Comparison of ENCODE assay signal across 10 cellular contexts in the genomic region with DNA sequence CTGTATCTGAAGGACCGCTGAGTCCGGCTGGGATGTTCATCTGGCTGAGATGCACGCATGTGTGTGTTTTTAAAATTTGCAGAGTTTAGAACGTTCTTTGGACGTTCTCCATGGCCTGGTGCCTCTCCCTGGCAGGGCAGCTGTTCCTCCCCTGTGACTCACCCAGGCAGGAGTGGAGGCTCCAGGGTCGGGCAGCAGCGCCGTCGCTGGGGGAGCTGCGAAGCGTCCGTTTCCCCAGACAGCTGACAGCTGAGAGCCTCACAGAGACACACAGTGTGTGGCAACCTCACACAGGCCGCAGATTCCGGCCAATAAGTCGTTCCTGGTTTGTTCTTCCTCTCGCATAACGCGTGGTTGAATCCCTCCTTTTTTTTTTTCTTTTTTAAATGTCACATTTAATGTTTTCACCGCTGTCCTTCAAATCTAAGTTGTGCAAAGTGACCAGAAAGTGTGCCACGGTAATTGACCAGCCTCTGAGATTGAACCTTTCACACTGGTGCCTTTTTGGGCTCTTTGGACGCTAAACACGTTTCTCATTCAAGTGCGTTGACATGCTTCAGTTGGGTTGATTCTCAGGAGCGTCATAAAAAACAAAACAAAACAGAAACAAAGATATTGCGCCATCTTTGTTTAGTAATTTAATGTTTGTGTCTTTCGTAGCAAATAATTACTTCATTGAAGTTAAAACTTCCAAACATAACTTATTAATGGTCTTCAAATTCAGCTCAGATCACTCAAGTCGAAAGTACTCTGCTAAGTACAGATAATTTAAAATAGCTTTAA.
DNase-seq lines count a peak whose midpoint lies in the region; ATAC-seq and TF ChIP-seq lines count a peak whose summit lies in the region.
"Had no signal": no experiment of that assay in that cellular context is flagged by ENCODE, and none has a peak within 500 bp of the region (broad histone marks: within the 10 kb centered on the region; RNA-seq: fewer than 3 reads in every experiment).

No MANE protein-coding gene starts in this region.

- CTCF ChIA-PET in CD4-positive, alpha-beta T cell (lab: Charles Lee) = no interaction called here

- no peak for TF ChIP-seq CTCF in CD4-positive, alpha-beta T cell (IDR thresholded peaks at IDR 0.05)

- POLR2A ChIA-PET in CD4-positive, alpha-beta T cell (lab: Charles Lee) = no interaction called here

- peak; percentile 99 for ATAC-seq in Right ventricle myocardium superior (ENCODE audit: poor library complexity)
- no peak for ATAC-seq in CD4-positive, alpha-beta T cell (ENCODE audit: poor library complexity)
- ATAC-seq in natural killer cell treated with Interleukin-12 subunit alpha and Interleukin-12 subunit beta and Interleukin-15 and Interleukin-18, amount 100 ng/mL, for 72 hours = no peak

- no peaks in the 10 kb centered on the region for H3K9me3 Mint-ChIP-seq in CD4-positive, alpha-beta T cell
- no peaks in the 10 kb centered on the region for H3K9me3 Mint-ChIP-seq in natural killer cell treated with Interleukin-12 subunit alpha and Interleukin-12 subunit beta and Interleukin-15 and Interleukin-18, amount 100 ng/mL, for 72 hours
- H3K9me3 Mint-ChIP-seq: neural crest cell had no signal

- DNase-seq in ELF-1 (ENCODE audit: low read depth, low spot score) = peak; percentile 23
- peak; percentile 68 to 88 for DNase-seq in SJSA1 (ENCODE audit: low read depth in 1 of 2, low spot score in 2 of 2)
- DNase-seq in Right ventricle myocardium superior = peak; percentile 88
- peak; percentile 58 for DNase-seq in putamen (ENCODE audit: low spot score)
- DNase-seq in NCI-H146 (lab: John Stamatoyannopoulos, UW) = no peak
- no peak for DNase-seq in CD4-positive, alpha-beta T cell
- DNase-seq in effector CD4-positive, alpha-beta T cell = no peak
- no peak for DNase-seq in natural killer cell treated with Interleukin-12 subunit alpha and Interleukin-12 subunit beta and Interleukin-15 and Interleukin-18, amount 100 ng/mL, for 72 hours (ENCODE audit: low spot score)

- no peaks in the 10 kb centered on the region for H3K27me3 Mint-ChIP-seq in CD4-positive, alpha-beta T cell
- no peaks in the 10 kb centered on the region for H3K27me3 Mint-ChIP-seq in natural killer cell treated with Interleukin-12 subunit alpha and Interleukin-12 subunit beta and Interleukin-15 and Interleukin-18, amount 100 ng/mL, for 72 hours

- peaks cover 81% of the 10 kb centered on the region for H3K36me3 Mint-ChIP-seq in CD4-positive, alpha-beta T cell (ENCODE audit: low read depth)
- H3K36me3 Mint-ChIP-seq in natural killer cell treated with Interleukin-12 subunit alpha and Interleukin-12 subunit beta and Interleukin-15 and Interleukin-18, amount 100 ng/mL, for 72 hours = no peaks in the 10 kb centered on the region

- no peaks in the 10 kb centered on the region for H3K9me3 ChIP-seq in SJSA1 (replicated peaks)
- no peaks in the 10 kb centered on the region for H3K9me3 ChIP-seq in CD4-positive, alpha-beta T cell (ENCODE audit: control insufficient read depth, low read length)

- peaks cover 13% of the 10 kb centered on the region for H3K4me1 ChIP-seq in SJSA1 (replicated peaks)

- peak overlapping the region; percentile 19; the same call in 1 of the 2 replicates for H3K27ac ChIP-seq in SJSA1
- H3K27ac ChIP-seq in CD4-positive, alpha-beta T cell (ENCODE audit: low read depth, low read length) = no peak overlapping the region
- H3K27ac ChIP-seq: KMS-11 had no signal

- H3K27me3 ChIP-seq in SJSA1 (replicated peaks) = no peaks in the 10 kb centered on the region
- H3K27me3 ChIP-seq in CD4-positive, alpha-beta T cell (ENCODE audit: control insufficient read depth, insufficient read depth, low read length) = no peaks in the 10 kb centered on the region

- H3K36me3 ChIP-seq in SJSA1 = no peaks in the 10 kb centered on the region

- no peaks in the 10 kb centered on the region for H3K4me1 Mint-ChIP-seq in CD4-positive, alpha-beta T cell (ENCODE audit: low read depth)
- H3K4me1 Mint-ChIP-seq in natural killer cell treated with Interleukin-12 subunit alpha and Interleukin-12 subunit beta and Interleukin-15 and Interleukin-18, amount 100 ng/mL, for 72 hours (ENCODE audit: low read depth in 2 of 2) = no peaks in the 10 kb centered on the region
- H3K4me1 Mint-ChIP-seq: neural crest cell had no signal

- no peak overlapping the region for H3K4me3 Mint-ChIP-seq in CD4-positive, alpha-beta T cell
- no peak overlapping the region for H3K4me3 Mint-ChIP-seq in natural killer cell treated with Interleukin-12 subunit alpha and Interleukin-12 subunit beta and Interleukin-15 and Interleukin-18, amount 100 ng/mL, for 72 hours
- H3K4me3 Mint-ChIP-seq: neural crest cell had no signal

- intact Hi-C loops in Right ventricle myocardium superior (cut with DNase I) = no loop called here
- intact Hi-C loops in CD4-positive, alpha-beta T cell (cut with DNase I, micrococcal nuclease) = no loop called here

- no peak overlapping the region for H3K4me3 ChIP-seq in SJSA1

- no peak overlapping the region for H3K27ac Mint-ChIP-seq in CD4-positive, alpha-beta T cell
- no peak overlapping the region for H3K27ac Mint-ChIP-seq in natural killer cell treated with Interleukin-12 subunit alpha and Interleukin-12 subunit beta and Interleukin-15 and Interleukin-18, amount 100 ng/mL, for 72 hours

Comparison
In these comparisons a context has a peak if more than half of its experiments do, and no peak if none do; other contexts are left out.
1. DNase-seq: peak in ELF-1 (single experiment), SJSA1 (2 of 2), Right ventricle myocardium superior (single experiment) and putamen (single experiment); none in NCI-H146 (single experiment), CD4-positive, alpha-beta T cell (0 of 10), effector CD4-positive, alpha-beta T cell (single experiment) and natural killer cell treated with Interleukin-12 subunit alpha and Interleukin-12 subunit beta and Interleukin-15 and Interleukin-18, amount 100 ng/mL, for 72 hours (single experiment).